Comparison of ENCODE assay signal across 8 cellular contexts in genomic region chr5:52915176-52915875, GRCh38.
DNase-seq lines count a peak whose midpoint lies in the region; ATAC-seq and TF ChIP-seq lines count a peak whose summit lies in the region.

No MANE protein-coding gene starts in this region.

- H2AFZ ChIP-seq in OCI-LY3 (ENCODE audit: low read depth, low read length) (peak overlapping the region; percentile 49; the same call in 1 of the 2 replicates), neural progenitor cell (replicated peaks) (peak overlapping the region; percentile 88)

- H3K36me3 ChIP-seq in DOHH2 (ENCODE audit: control insufficient read depth, low read length) = no peaks in the 10 kb centered on the region
- no peaks in the 10 kb centered on the region for H3K36me3 ChIP-seq in HUES6 (ENCODE audit: control insufficient read depth, insufficient read depth, low read length)
- H3K36me3 ChIP-seq in OCI-LY3 (replicated peaks; ENCODE audit: low read depth, low read length) = no peaks in the 10 kb centered on the region
- H3K36me3 ChIP-seq in neural progenitor cell = no peaks in the 10 kb centered on the region
- H3K36me3 ChIP-seq in transverse colon = peaks cover 0 to 6% (median 3%) of the 10 kb centered on the region in 4 donors

- WGBS in transverse colon (ENCODE audit: low coverage in 1 of 2), 2 donors = 14 to 23% methylated on average over 3 to 4 of the region's 4 CpGs

- no peaks in the 10 kb centered on the region for H3K4me1 Mint-ChIP-seq in neural progenitor cell

- H3K9me3 Mint-ChIP-seq in neural progenitor cell = no peaks in the 10 kb centered on the region

- no peaks in the 10 kb centered on the region for H3K36me3 Mint-ChIP-seq in neural progenitor cell

- no peaks in the 10 kb centered on the region for H3K9me3 ChIP-seq in DOHH2 (ENCODE audit: control insufficient read depth, insufficient read depth, low read length)
- H3K9me3 ChIP-seq in HUES6 (ENCODE audit: control insufficient read depth, insufficient read depth, low read depth, low read length) = no peaks in the 10 kb centered on the region
- H3K9me3 ChIP-seq in OCI-LY3 (ENCODE audit: insufficient read depth, low read length) = no peaks in the 10 kb centered on the region
- no peaks in the 10 kb centered on the region for H3K9me3 ChIP-seq in neural progenitor cell (ENCODE audit: low read depth)
- H3K9me3 ChIP-seq in transverse colon = no peaks in the 10 kb centered on the region

- H3F3A ChIP-seq in DOHH2 (ENCODE audit: control insufficient read depth, insufficient read depth) (peaks cover 7% of the 10 kb centered on the region; the same call in 1 of the 2 replicates), neural progenitor cell (ENCODE audit: low read depth) (peaks cover 20% of the 10 kb centered on the region)

- H3K27me3 ChIP-seq in DOHH2 (ENCODE audit: control insufficient read depth, low read length) (no peaks in the 10 kb centered on the region), HUES6 (ENCODE audit: control insufficient read depth, insufficient read depth, low read length) (no peaks in the 10 kb centered on the region), OCI-LY3 (ENCODE audit: low read depth, low read length) (no peaks in the 10 kb centered on the region), neural progenitor cell (no peaks in the 10 kb centered on the region), transverse colon (no peaks in the 10 kb centered on the region)

- TF ChIP-seq POLR2A in transverse colon (IDR thresholded peaks at IDR 0.05) = no peak

- H3K4me3 ChIP-seq in DOHH2 (ENCODE audit: low read length) (peak overlapping the region; percentile 60), HUES6 (ENCODE audit: low read depth, low read length) (peak overlapping the region; percentile 65), OCI-LY3 (ENCODE audit: low read length) (peak overlapping the region; percentile 75), fibroblast of pulmonary artery (replicated peaks; ENCODE audit: low read depth, low read length) (peak overlapping the region; percentile 50), neural progenitor cell (peak overlapping the region; percentile 54), transverse colon (no peak overlapping the region)

- H3K27me3 Mint-ChIP-seq in neural progenitor cell (ENCODE audit: insufficient read depth, low read depth) = no peaks in the 10 kb centered on the region

- H3K9me2 ChIP-seq in DOHH2 (replicated peaks; ENCODE audit: control insufficient read depth, low read length) = no peaks in the 10 kb centered on the region

- DNase-seq in activated T-cell treated with anti-CD3 and anti-CD28 coated beads, Interleukin-2, amount 50 U/mL, for 48 hours = peak; percentile 24 to 39
- peak; percentile 87 for DNase-seq in fibroblast of pulmonary artery (ENCODE audit: low read depth)
- DNase-seq in neural progenitor cell (ENCODE audit: low spot score) = peak; percentile 66
- DNase-seq in transverse colon = peak; percentile 37

- H3K27ac ChIP-seq in DOHH2 (ENCODE audit: low read depth, low read length) = no peak overlapping the region
- no peak overlapping the region for H3K27ac ChIP-seq in HUES6 (ENCODE audit: low read depth, low read length)
- no peak overlapping the region for H3K27ac ChIP-seq in OCI-LY3 (ENCODE audit: low read length)
- H3K27ac ChIP-seq in neural progenitor cell = no peak overlapping the region
- H3K27ac ChIP-seq in transverse colon = peak overlapping the region in 2 of 4 donors; percentile 4 to 28

- H3K79me2 ChIP-seq in DOHH2 (ENCODE audit: control insufficient read depth, low read length) (no peaks in the 10 kb centered on the region), OCI-LY3 (ENCODE audit: low read length) (no peaks in the 10 kb centered on the region), neural progenitor cell (ENCODE audit: low read depth) (no peaks in the 10 kb centered on the region)

- intact Hi-C loops in transverse colon (cut with DNase I; ENCODE audit: low total_unique reads) = loop anchor here (5.0 kb wide), 1 partner anchor 128 kb away; the partner anchor contains the start of genes ITGA1 and PELO

- H3K4me1 ChIP-seq in DOHH2 (ENCODE audit: control insufficient read depth, low read length) = peaks cover 6% of the 10 kb centered on the region
- H3K4me1 ChIP-seq in HUES6 (ENCODE audit: control insufficient read depth, insufficient read depth, low read length) = no peaks in the 10 kb centered on the region
- H3K4me1 ChIP-seq in OCI-LY3 (ENCODE audit: low read length) = 0 out of 2 replicates have a peak, but pooled peaks cover 2% of the 10 kb centered on the region
- H3K4me1 ChIP-seq in neural progenitor cell = no peaks in the 10 kb centered on the region
- H3K4me1 ChIP-seq in transverse colon = peaks cover 0 to 4% (median 2%) of the 10 kb centered on the region in 4 donors

- H4K20me1 ChIP-seq in DOHH2 (ENCODE audit: control insufficient read depth, insufficient read depth, low read depth, low read length) (no peaks in the 10 kb centered on the region), OCI-LY3 (ENCODE audit: insufficient read depth, low read length) (no peaks in the 10 kb centered on the region), neural progenitor cell (ENCODE audit: low read depth) (no peaks in the 10 kb centered on the region)

- H3K4me2 ChIP-seq in DOHH2 (ENCODE audit: low read length) (peak overlapping the region; percentile 65), OCI-LY3 (ENCODE audit: low read length) (peak overlapping the region; percentile 79), neural progenitor cell (peak overlapping the region; percentile 77)

- no peak overlapping the region for H3K27ac Mint-ChIP-seq in neural progenitor cell

- TF ChIP-seq CTCF in DOHH2 (IDR thresholded peaks at IDR 0.05; ENCODE audit: low read depth, low read length, poor library complexity, severe bottlenecking) (peak; percentile 86), OCI-LY3 (IDR thresholded peaks at IDR 0.05; ENCODE audit: low read depth, low read length) (peak; percentile 73), fibroblast of pulmonary artery (IDR thresholded peaks at IDR 0.05; ENCODE audit: low read length, missing control alignments) (peak; percentile 50), neural progenitor cell (IDR thresholded peaks at IDR 0.05) (peak; percentile 75), transverse colon (IDR thresholded peaks at IDR 0.05) (peak; percentile 64 to 78 (median 72))

- TF ChIP-seq EP300 in transverse colon (IDR thresholded peaks at IDR 0.05; ENCODE audit: low read depth) = no peak

- ATAC-seq in GM21529 (IDR thresholded peaks at IDR 0.05; ENCODE audit: unreplicated experiment) = peak; percentile 97

- peak overlapping the region; percentile 80 for H3K4me3 Mint-ChIP-seq in neural progenitor cell

- H3K9ac ChIP-seq in HUES6 (ENCODE audit: low read length) (no peak overlapping the region), OCI-LY3 (ENCODE audit: low read length) (peak overlapping the region; percentile 45; the same call in 1 of the 2 replicates), neural progenitor cell (no peak overlapping the region)

- in situ Hi-C loops in transverse colon (cut with MboI; ENCODE audit: low pct_ligation_motif_present in 1 of 4, low pct_unique_long_range_greater_than_20kb in 1 of 4, low sequenced_read_pairs in 3 of 4) = loop anchor here (25.0 kb wide), 2 partner anchors 128 to 228 kb away; partner anchors contain the start of genes ITGA1 (in 3 of the 4) and PELO (in 3 of the 4)

Comparison
In these comparisons a context has a peak if more than half of its experiments do, and no peak if none do; other contexts are left out.
1. H3K4me3 ChIP-seq: peak in DOHH2 (single experiment), HUES6 (single experiment), OCI-LY3 (single experiment), fibroblast of pulmonary artery (single experiment) and neural progenitor cell (single experiment); none in transverse colon (0 of 4).
2. DNase-seq: peak in every context shown above with its lines; median percentile 87 in fibroblast of pulmonary artery; 66 in neural progenitor cell; 37 in transverse colon; 32 in activated T-cell treated with anti-CD3 and anti-CD28 coated beads, Interleukin-2, amount 50 U/mL, for 48 hours.
3. Peak in every context shown above with its lines, with median percentiles within 50 percentile points of each other: H3K4me2 ChIP-seq and CTCF ChIP-seq.